ENCODE assay signal across 24 cellular contexts in the genomic region with DNA sequence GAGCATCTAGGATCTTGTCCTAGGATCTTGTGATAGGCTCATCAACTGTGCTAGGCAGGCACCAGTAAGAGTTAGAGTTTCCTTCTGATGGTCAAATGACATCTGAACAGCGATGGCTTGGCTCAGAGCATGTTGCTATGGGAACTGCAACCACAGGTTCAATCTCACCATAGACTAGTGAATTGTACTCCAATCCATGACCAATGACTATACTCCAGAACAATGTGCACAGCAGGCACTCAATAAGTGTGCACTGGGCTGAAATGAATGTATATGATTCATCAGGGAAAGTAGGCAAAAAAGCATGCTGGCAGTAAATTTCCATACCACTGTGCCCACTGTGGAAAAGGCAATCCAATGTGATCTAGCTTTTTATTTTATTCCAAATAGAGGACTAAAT.
DNase-seq lines count a peak whose midpoint lies in the region; ATAC-seq, FAIRE-seq and TF ChIP-seq lines count a peak whose summit lies in the region.
"Had no signal": no experiment of that assay in that cellular context is flagged by ENCODE, and none has a peak within 500 bp of the region (broad histone marks: within the 10 kb centered on the region; RNA-seq: fewer than 3 reads in every experiment).

No MANE protein-coding gene starts in this region.

- in situ Hi-C loops in GM23248 (cut with MboI) = no loop called here

- H3K27me3 ChIP-seq in GM23248 (replicated peaks; ENCODE audit: insufficient read depth) = 0 out of 2 replicates have a peak, but pooled peaks cover 5% of the 10 kb centered on the region
- H3K27me3 ChIP-seq in astrocyte (ENCODE audit: insufficient read depth, low read length) = no peaks in the 10 kb centered on the region
- no peaks in the 10 kb centered on the region for H3K27me3 ChIP-seq in sigmoid colon
- H3K27me3 ChIP-seq: SJSA1 had no signal

- H3K79me2 ChIP-seq in GM23248 (ENCODE audit: insufficient read depth) (no peaks in the 10 kb centered on the region), astrocyte (ENCODE audit: insufficient read depth, low read length) (no peaks in the 10 kb centered on the region)

- H3K4me3 Mint-ChIP-seq in astrocyte (ENCODE audit: unreplicated experiment) = no peak overlapping the region
- no peak overlapping the region for H3K4me3 Mint-ChIP-seq in activated CD4-positive, alpha-beta memory T cell treated with anti-CD3 and anti-CD28 coated beads, Interleukin-2, amount 10 ng/mL, durations not matched to agents 7 days and 5 days
- H3K4me3 Mint-ChIP-seq: B cell; CD4-positive, alpha-beta memory T cell; H9 had no signal

- TF ChIP-seq CTCF in astrocyte (IDR thresholded peaks at IDR 0.05; ENCODE audit: insufficient read depth, low read depth, low read length) = no peak
- no peak for TF ChIP-seq CTCF in sigmoid colon (IDR thresholded peaks at IDR 0.05)

- no peak overlapping the region for H3K27ac ChIP-seq in GM23248
- no peak overlapping the region for H3K27ac ChIP-seq in astrocyte (ENCODE audit: low read depth, low read length)
- peak overlapping the region in 3 of 4 donors; percentile 71 to 84 (median 84) for H3K27ac ChIP-seq in sigmoid colon
- H3K27ac ChIP-seq: SJSA1 had no signal

- H3K4me1 ChIP-seq in GM23248 (ENCODE audit: insufficient read depth) (no peaks in the 10 kb centered on the region), astrocyte (ENCODE audit: insufficient read depth, low read length) (no peaks in the 10 kb centered on the region), sigmoid colon (peaks cover 0 to 71% (median 50%) of the 10 kb centered on the region in 4 donors)
- H3K4me1 ChIP-seq: SJSA1 had no signal

- no peaks in the 10 kb centered on the region for H3K4me1 Mint-ChIP-seq in astrocyte (ENCODE audit: low read depth, unreplicated experiment)
- H3K4me1 Mint-ChIP-seq in activated CD4-positive, alpha-beta memory T cell treated with anti-CD3 and anti-CD28 coated beads, Interleukin-2, amount 10 ng/mL, durations not matched to agents 7 days and 5 days = no peaks in the 10 kb centered on the region
- H3K4me1 Mint-ChIP-seq: B cell; CD4-positive, alpha-beta memory T cell had no signal

- H3K9me2 ChIP-seq in GM23248 (ENCODE audit: insufficient read depth) = no peaks in the 10 kb centered on the region

- peak overlapping the region; percentile 6 for H3K27ac Mint-ChIP-seq in astrocyte (ENCODE audit: unreplicated experiment)
- H3K27ac Mint-ChIP-seq in activated CD4-positive, alpha-beta memory T cell treated with anti-CD3 and anti-CD28 coated beads, Interleukin-2, amount 10 ng/mL, durations not matched to agents 7 days and 5 days = no peak overlapping the region
- H3K27ac Mint-ChIP-seq: B cell; CD4-positive, alpha-beta memory T cell; H9 had no signal

- WGBS in GM23248 (ENCODE audit: low coverage in 1 of 2, low lambda C conversion rate in 2 of 2, missing lambda C conversion rate in 2 of 2), 2 experiments = 68 to 76% methylated on average over 1 of the region's 1 CpG
- WGBS in sigmoid colon, 2 donors = 89 to 92% methylated on average over 1 of the region's 1 CpG

- POLR2A ChIA-PET in activated CD4-positive, alpha-beta memory T cell treated with anti-CD3 and anti-CD28 coated beads, Interleukin-2, amount 10 ng/mL, durations not matched to agents 7 days and 5 days (lab: Charles Lee) = no interaction called here

- no peak for FAIRE-seq in astrocyte (lab: Jason Lieb, UNC)
- FAIRE-seq: D721Med, HTR-8/SVneo had no signal

- no peak overlapping the region for H3K9ac ChIP-seq in GM23248
- no peak overlapping the region for H3K9ac ChIP-seq in astrocyte (ENCODE audit: low read length)

- H3K4me3 ChIP-seq in GM23248 (no peak overlapping the region), astrocyte (ENCODE audit: insufficient read depth, low read depth, low read length) (no peak overlapping the region), sigmoid colon (no peak overlapping the region)
- H3K4me3 ChIP-seq: SJSA1 had no signal

- no peaks in the 10 kb centered on the region for H3K36me3 ChIP-seq in GM23248 (ENCODE audit: low read depth)
- H3K36me3 ChIP-seq in astrocyte (ENCODE audit: insufficient read depth, low read length) = no peaks in the 10 kb centered on the region
- no peaks in the 10 kb centered on the region for H3K36me3 ChIP-seq in sigmoid colon
- H3K36me3 ChIP-seq: SJSA1 had no signal

- intact Hi-C loops in sigmoid colon (cut with DNase I) = loop anchor here (5.0 kb wide), 1 partner anchor 43 kb away; no protein-coding TSS in a partner anchor

- H2AFZ ChIP-seq in GM23248 (no peak overlapping the region), astrocyte (ENCODE audit: low read depth, low read length) (no peak overlapping the region)

- DNase-seq in GM23248 (peak; percentile 6), astrocyte (ENCODE audit: low read depth) (no peak), iris pigment epithelial cell (ENCODE audit: low read depth) (peak; percentile 43), sigmoid colon (no peak), dedifferentiated amniotic fluid mesenchymal stem cell (ENCODE audit: extremely low spot score) (no peak)
- no peak for DNase-seq in activated CD4-positive, alpha-beta memory T cell treated with anti-CD3 and anti-CD28 coated beads, Interleukin-2, amount 10 ng/mL, durations not matched to agents 7 days and 5 days
- DNase-seq: ACHN; CD4-positive, alpha-beta memory T cell; DMS79 treated with DMSO at 0.1 percent for 48 hours; GF-D8; H9; NCI-H1092; NCI-H1694; NCI-H2107; NCI-H226; NCI-H69; NK-92 treated with Interleukin-12 subunit alpha and Interleukin-12 subunit beta, amount 100 ng/mL, for 24 hours; PC-3 had no signal

- H3K9me3 ChIP-seq in GM23248 (ENCODE audit: low read depth) (no peaks in the 10 kb centered on the region), astrocyte (ENCODE audit: insufficient read depth, low read depth, low read length) (no peaks in the 10 kb centered on the region), sigmoid colon (no peaks in the 10 kb centered on the region)
- H3K9me3 ChIP-seq: SJSA1 had no signal

- TF ChIP-seq POLR2A in sigmoid colon (IDR thresholded peaks at IDR 0.05) = no peak

- H3K9me3 Mint-ChIP-seq in astrocyte (ENCODE audit: unreplicated experiment) = no peaks in the 10 kb centered on the region
- H3K9me3 Mint-ChIP-seq in activated CD4-positive, alpha-beta memory T cell treated with anti-CD3 and anti-CD28 coated beads, Interleukin-2, amount 10 ng/mL, durations not matched to agents 7 days and 5 days = no peaks in the 10 kb centered on the region
- H3K9me3 Mint-ChIP-seq: H9 had no signal

- no peaks in the 10 kb centered on the region for H3F3A ChIP-seq in GM23248 (ENCODE audit: insufficient read depth)

- no peak for TF ChIP-seq EP300 in sigmoid colon (IDR thresholded peaks at IDR 0.05)

- H3K4me2 ChIP-seq in GM23248 (ENCODE audit: unreplicated experiment) = no peak overlapping the region
- H3K4me2 ChIP-seq in astrocyte (ENCODE audit: low read length) = no peak overlapping the region

- H3K36me3 Mint-ChIP-seq in astrocyte (ENCODE audit: low read depth, unreplicated experiment) = no peaks in the 10 kb centered on the region
- no peaks in the 10 kb centered on the region for H3K36me3 Mint-ChIP-seq in activated CD4-positive, alpha-beta memory T cell treated with anti-CD3 and anti-CD28 coated beads, Interleukin-2, amount 10 ng/mL, durations not matched to agents 7 days and 5 days (ENCODE audit: low read depth)
- H3K36me3 Mint-ChIP-seq: CD4-positive, alpha-beta memory T cell had no signal

- H4K20me1 ChIP-seq in GM23248 (ENCODE audit: insufficient read depth) = no peaks in the 10 kb centered on the region
- H4K20me1 ChIP-seq in astrocyte (ENCODE audit: insufficient read depth, low read length) = no peaks in the 10 kb centered on the region

- no peaks in the 10 kb centered on the region for H3K27me3 Mint-ChIP-seq in astrocyte (ENCODE audit: low read depth, unreplicated experiment)
- H3K27me3 Mint-ChIP-seq in activated CD4-positive, alpha-beta memory T cell treated with anti-CD3 and anti-CD28 coated beads, Interleukin-2, amount 10 ng/mL, durations not matched to agents 7 days and 5 days = peaks cover 5% of the 10 kb centered on the region

- ATAC-seq in GM19467 (IDR thresholded peaks at IDR 0.05; ENCODE audit: unreplicated experiment) = no peak
- ATAC-seq in GM18870 (IDR thresholded peaks at IDR 0.05; ENCODE audit: unreplicated experiment) = no peak
- ATAC-seq: PC-3 had no signal

- CTCF ChIA-PET in activated CD4-positive, alpha-beta memory T cell treated with anti-CD3 and anti-CD28 coated beads, Interleukin-2, amount 10 ng/mL, durations not matched to agents 7 days and 5 days (lab: Charles Lee) = no interaction called here

Comparison
In these comparisons a context has a peak if more than half of its experiments do, and no peak if none do; other contexts are left out.
1. DNase-seq: peak in GM23248 (single experiment) and iris pigment epithelial cell (single experiment); none in astrocyte (single experiment), sigmoid colon (single experiment), activated CD4-positive, alpha-beta memory T cell treated with anti-CD3 and anti-CD28 coated beads, Interleukin-2, amount 10 ng/mL, durations not matched to agents 7 days and 5 days (single experiment) and dedifferentiated amniotic fluid mesenchymal stem cell (single experiment).
2. H3K27ac ChIP-seq: peak in sigmoid colon (3 of 4); none in GM23248 (single experiment) and astrocyte (single experiment).